ENCODE assay signal across 8 cellular contexts in the genomic region with DNA sequence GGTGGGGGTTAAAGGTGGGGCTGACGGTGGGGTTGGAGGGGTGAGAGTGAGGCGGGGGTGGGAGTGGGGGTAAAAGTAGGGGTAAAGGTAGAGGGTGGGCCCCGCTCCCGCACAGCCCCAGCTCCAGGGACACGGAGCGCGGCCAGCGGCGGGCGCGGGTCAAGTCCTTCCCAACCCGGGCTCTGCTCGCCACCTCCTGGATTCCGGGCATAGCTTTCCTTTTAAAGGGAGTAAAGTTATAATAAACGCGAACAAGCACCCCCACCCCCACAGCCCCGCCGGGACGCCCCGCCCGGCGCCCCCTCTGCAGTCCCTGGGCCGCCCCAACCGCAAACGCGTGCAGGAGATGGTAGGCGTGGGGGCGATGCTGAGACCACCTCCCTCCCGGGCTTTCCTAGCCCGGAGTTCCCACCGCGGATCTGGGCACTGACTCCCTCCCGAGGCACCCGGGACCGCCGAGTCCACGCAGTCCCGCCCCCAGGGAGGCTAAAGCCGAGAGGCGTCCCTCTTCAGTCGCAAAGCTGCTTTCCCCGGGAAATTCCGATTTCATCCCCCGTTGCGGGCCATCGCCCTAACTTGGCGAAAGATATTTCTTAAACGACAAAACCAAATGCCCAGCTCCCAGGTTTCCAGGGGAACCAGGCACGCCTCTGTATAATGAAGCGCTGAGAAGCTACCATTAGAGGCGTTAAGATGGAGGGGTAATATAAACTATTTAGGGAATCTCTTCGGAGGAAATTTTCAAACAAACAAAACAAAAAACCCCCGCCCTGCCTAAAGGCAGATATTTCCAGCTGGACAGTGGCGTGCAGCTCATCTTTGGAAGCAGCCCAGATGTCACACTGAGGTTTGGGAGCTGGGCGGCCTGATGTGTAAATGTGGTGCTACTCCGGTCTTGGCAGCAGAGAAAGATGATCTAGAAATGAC. TPM values are rescaled to one million over a fixed set of nuclear protein-coding genes. Genes with fewer than 3 reads are reported as not detected.
DNase-seq lines count a peak whose midpoint lies in the region; ATAC-seq and TF ChIP-seq lines count a peak whose summit lies in the region.

A gene with protein sequence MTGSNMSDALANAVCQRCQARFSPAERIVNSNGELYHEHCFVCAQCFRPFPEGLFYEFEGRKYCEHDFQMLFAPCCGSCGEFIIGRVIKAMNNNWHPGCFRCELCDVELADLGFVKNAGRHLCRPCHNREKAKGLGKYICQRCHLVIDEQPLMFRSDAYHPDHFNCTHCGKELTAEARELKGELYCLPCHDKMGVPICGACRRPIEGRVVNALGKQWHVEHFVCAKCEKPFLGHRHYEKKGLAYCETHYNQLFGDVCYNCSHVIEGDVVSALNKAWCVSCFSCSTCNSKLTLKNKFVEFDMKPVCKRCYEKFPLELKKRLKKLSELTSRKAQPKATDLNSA (minus strand): TSS at position 196 of the 927 bp plus-strand sequence. CDS start 506 bp downstream, outside the sequence.

- no peaks in the 10 kb centered on the region for H3K9me3 Mint-ChIP-seq in activated naive CD4-positive, alpha-beta T cell treated with anti-CD3 and anti-CD28 coated beads, Interleukin-2, amount 50 U/mL, for 24 hours
- no peaks in the 10 kb centered on the region for H3K9me3 Mint-ChIP-seq in activated naive CD4-positive, alpha-beta T cell treated with anti-CD3 and anti-CD28 coated beads, Interleukin-2, amount 50 U/mL, for 72 hours
- H3K9me3 Mint-ChIP-seq in activated naive CD8-positive, alpha-beta T cell treated with anti-CD3 and anti-CD28 coated beads for 36 hours: no peaks in the 10 kb centered on the region

- H3K27ac ChIP-seq in left ventricle myocardium inferior (replicated peaks) (peak within 1 kb of the TSS; percentile 99), psoas muscle (peak within 1 kb of the TSS; percentile 61)

- peaks cover 88% of the 10 kb centered on the region for H3K4me1 ChIP-seq in left ventricle myocardium inferior
- H3K4me1 ChIP-seq in psoas muscle: peaks cover 3% of the 10 kb centered on the region

- peak within 1 kb of the TSS; percentile 94 for H3K4me3 ChIP-seq in left ventricle myocardium inferior
- H3K4me3 ChIP-seq in psoas muscle: peak within 1 kb of the TSS; percentile 76

- WGBS in psoas muscle, 3 donors: 2% methylated on average over 50 to 56 of the region's 56 CpGs

- H3K4me1 Mint-ChIP-seq in activated naive CD4-positive, alpha-beta T cell treated with anti-CD3 and anti-CD28 coated beads, Interleukin-2, amount 50 U/mL, for 24 hours: peaks cover 9% of the 10 kb centered on the region
- peaks cover 5% of the 10 kb centered on the region for H3K4me1 Mint-ChIP-seq in activated naive CD8-positive, alpha-beta T cell treated with anti-CD3 and anti-CD28 coated beads for 36 hours

- intact Hi-C loops in left ventricle myocardium inferior (cut with micrococcal nuclease): no loop called here
- intact Hi-C loops in psoas muscle (cut with DNase I): no loop called here

- ATAC-seq in activated naive CD4-positive, alpha-beta T cell treated with anti-CD3 and anti-CD28 coated beads, Interleukin-2, amount 50 U/mL, for 72 hours: no peak
- ATAC-seq in psoas muscle (peak; percentile 29 to 60 (median 40)), HG02840 (IDR thresholded peaks at IDR 0.05; ENCODE audit: low FRiP score, unreplicated experiment) (no peak)

- no peaks in the 10 kb centered on the region for H3K36me3 Mint-ChIP-seq in activated naive CD4-positive, alpha-beta T cell treated with anti-CD3 and anti-CD28 coated beads, Interleukin-2, amount 50 U/mL, for 24 hours
- no peaks in the 10 kb centered on the region for H3K36me3 Mint-ChIP-seq in activated naive CD4-positive, alpha-beta T cell treated with anti-CD3 and anti-CD28 coated beads, Interleukin-2, amount 50 U/mL, for 72 hours
- H3K36me3 Mint-ChIP-seq in activated naive CD8-positive, alpha-beta T cell treated with anti-CD3 and anti-CD28 coated beads for 36 hours: no peaks in the 10 kb centered on the region

- DNase-seq in activated naive CD4-positive, alpha-beta T cell treated with anti-CD3 and anti-CD28 coated beads, Interleukin-2, amount 50 U/mL, for 72 hours (ENCODE audit: low spot score in 2 of 2): no peak
- DNase-seq in activated naive CD8-positive, alpha-beta T cell treated with anti-CD3 and anti-CD28 coated beads for 36 hours: no peak
- DNase-seq in left ventricle myocardium inferior: peak; percentile 68
- DNase-seq in psoas muscle: peak in 1 of 2 donors; percentile 66
- no peak for DNase-seq in NCI-H774 (lab: John Stamatoyannopoulos, UW)
- DNase-seq in UCSD-AML1 (lab: John Stamatoyannopoulos, UW; ENCODE audit: unreplicated experiment): no peak

- no peak within 1 kb of the TSS for H3K27ac Mint-ChIP-seq in activated naive CD4-positive, alpha-beta T cell treated with anti-CD3 and anti-CD28 coated beads, Interleukin-2, amount 50 U/mL, for 24 hours
- H3K27ac Mint-ChIP-seq in activated naive CD4-positive, alpha-beta T cell treated with anti-CD3 and anti-CD28 coated beads, Interleukin-2, amount 50 U/mL, for 72 hours: no peak within 1 kb of the TSS
- no peak within 1 kb of the TSS for H3K27ac Mint-ChIP-seq in activated naive CD8-positive, alpha-beta T cell treated with anti-CD3 and anti-CD28 coated beads for 36 hours

- H3K27me3 ChIP-seq in left ventricle myocardium inferior (ENCODE audit: low read depth): no peaks in the 10 kb centered on the region
- peaks cover 0 to 12% (median 7%) of the 10 kb centered on the region in 3 donors for H3K27me3 ChIP-seq in psoas muscle (ENCODE audit: insufficient read depth in 3 of 3, low read length in 2 of 3)

- H3K4me3 Mint-ChIP-seq in activated naive CD4-positive, alpha-beta T cell treated with anti-CD3 and anti-CD28 coated beads, Interleukin-2, amount 50 U/mL, for 24 hours: peak within 1 kb of the TSS; percentile 84
- peak within 1 kb of the TSS; percentile 68 for H3K4me3 Mint-ChIP-seq in activated naive CD8-positive, alpha-beta T cell treated with anti-CD3 and anti-CD28 coated beads for 36 hours

- H3K9me3 ChIP-seq in left ventricle myocardium inferior (replicated peaks): no peaks in the 10 kb centered on the region
- no peaks in the 10 kb centered on the region for H3K9me3 ChIP-seq in psoas muscle

- peaks cover 12% of the 10 kb centered on the region for H3K36me3 ChIP-seq in left ventricle myocardium inferior
- no peaks in the 10 kb centered on the region for H3K36me3 ChIP-seq in psoas muscle (ENCODE audit: insufficient read depth in 1 of 2, low read depth in 1 of 2)

- peaks cover 20% of the 10 kb centered on the region for H3K27me3 Mint-ChIP-seq in activated naive CD4-positive, alpha-beta T cell treated with anti-CD3 and anti-CD28 coated beads, Interleukin-2, amount 50 U/mL, for 24 hours
- peaks cover 41% of the 10 kb centered on the region for H3K27me3 Mint-ChIP-seq in activated naive CD8-positive, alpha-beta T cell treated with anti-CD3 and anti-CD28 coated beads for 36 hours

- TF ChIP-seq CTCF in left ventricle myocardium inferior (IDR thresholded peaks at IDR 0.05; ENCODE audit: borderline replicate concordance) (peak; percentile 45), psoas muscle (IDR thresholded peaks at IDR 0.05) (peak; percentile 8)

RNA-seq across cellular contexts. Expression of the gene that starts here (rescaled TPM):
- 10 to 100 TPM in 1 of 2 donors, 1 to 10 TPM in 1; 8.1 to 15.5 TPM for total RNA-seq in activated naive CD4-positive, alpha-beta T cell treated with anti-CD3 and anti-CD28 coated beads, Interleukin-2, amount 50 U/mL, for 72 hours
- total RNA-seq in activated naive CD8-positive, alpha-beta T cell treated with anti-CD3 and anti-CD28 coated beads for 36 hours: 10 to 100 TPM; 14.6 to 15.8 TPM
- total RNA-seq in left ventricle myocardium inferior: 173 TPM
- total RNA-seq in psoas muscle: 10 to 100 TPM in 3 of 4 donors, 1 to 10 TPM in 1; 9.3 to 31.8 (median 20.5) TPM
- polyA plus RNA-seq in psoas muscle: 10 to 100 TPM; 12.1 to 16.4 (median 12.9) TPM

Comparison
In these comparisons a context has a peak if more than half of its experiments do, and no peak if none do; other contexts are left out.
1. ATAC-seq: peak in psoas muscle (4 of 4); none in activated naive CD4-positive, alpha-beta T cell treated with anti-CD3 and anti-CD28 coated beads, Interleukin-2, amount 50 U/mL, for 72 hours (0 of 2) and HG02840 (single experiment).